Comparison of ENCODE assay signal across 9 cellular contexts in the genomic region with DNA sequence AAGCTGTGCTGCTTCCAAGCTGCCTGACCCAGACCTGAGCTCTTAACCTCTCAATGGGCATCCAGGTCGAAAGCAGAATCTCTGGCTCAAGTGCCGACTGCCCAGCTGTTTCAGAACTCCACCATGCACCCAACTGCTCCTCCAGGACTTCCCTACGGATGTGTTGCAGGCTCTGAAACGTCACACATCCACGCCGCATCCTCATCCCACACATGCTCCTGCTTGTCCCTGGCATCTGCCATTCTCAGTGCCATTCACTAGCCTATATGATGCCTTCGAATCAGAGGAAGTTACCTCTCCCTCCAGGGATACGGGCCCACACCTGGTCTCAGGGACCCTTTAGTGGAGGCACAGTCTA. TPM values are rescaled to one million over a fixed set of nuclear protein-coding genes. Genes with fewer than 3 reads are reported as not detected.
DNase-seq lines count a peak whose midpoint lies in the region; ATAC-seq and TF ChIP-seq lines count a peak whose summit lies in the region.
"Had no signal": no experiment of that assay in that cellular context is flagged by ENCODE, and none has a peak within 500 bp of the region (broad histone marks: within the 10 kb centered on the region; RNA-seq: fewer than 3 reads in every experiment).

No MANE protein-coding gene starts in this region.

- no peaks in the 10 kb centered on the region for H3K27me3 ChIP-seq in thyroid gland

- peaks cover 22% of the 10 kb centered on the region for H3K27me3 Mint-ChIP-seq in activated CD4-positive, alpha-beta T cell treated with anti-CD3 and anti-CD28 coated beads for 36 hours
- H3K27me3 Mint-ChIP-seq in activated CD8-positive, alpha-beta T cell treated with anti-CD3 and anti-CD28 coated beads for 36 hours = peaks cover 26% of the 10 kb centered on the region
- H3K27me3 Mint-ChIP-seq in glutamatergic neuron (ENCODE audit: unreplicated experiment) = peaks cover 9% of the 10 kb centered on the region

- no peak overlapping the region for H3K27ac Mint-ChIP-seq in activated CD4-positive, alpha-beta T cell treated with anti-CD3 and anti-CD28 coated beads for 36 hours
- H3K27ac Mint-ChIP-seq in activated CD8-positive, alpha-beta T cell treated with anti-CD3 and anti-CD28 coated beads for 36 hours = no peak overlapping the region
- H3K27ac Mint-ChIP-seq in glutamatergic neuron (ENCODE audit: unreplicated experiment) = peak overlapping the region; percentile 65
- peak overlapping the region; percentile 86 for H3K27ac Mint-ChIP-seq in stimulated activated effector memory CD8-positive, alpha-beta T cell treated with anti-CD3 and anti-CD28 coated beads, Interleukin-12 subunit alpha, Interleukin-12 subunit beta, amount 100 ng/mL, for 72 hours

- H3K36me3 Mint-ChIP-seq in activated CD4-positive, alpha-beta T cell treated with anti-CD3 and anti-CD28 coated beads for 36 hours (ENCODE audit: low read depth) = no peaks in the 10 kb centered on the region
- H3K36me3 Mint-ChIP-seq in activated CD8-positive, alpha-beta T cell treated with anti-CD3 and anti-CD28 coated beads for 36 hours (ENCODE audit: low read depth) = no peaks in the 10 kb centered on the region
- H3K36me3 Mint-ChIP-seq in glutamatergic neuron (ENCODE audit: unreplicated experiment) = no peaks in the 10 kb centered on the region
- H3K36me3 Mint-ChIP-seq in stimulated activated effector memory CD8-positive, alpha-beta T cell treated with anti-CD3 and anti-CD28 coated beads, Interleukin-12 subunit alpha, Interleukin-12 subunit beta, amount 100 ng/mL, for 72 hours = no peaks in the 10 kb centered on the region

- peaks cover 12 to 14% of the 10 kb centered on the region in 2 donors for H3K4me1 ChIP-seq in thyroid gland

- POLR2A ChIA-PET in activated CD4-positive, alpha-beta T cell treated with anti-CD3 and anti-CD28 coated beads for 36 hours (lab: Charles Lee) = interaction anchor here (0.6 to 1.1 kb wide), 3 partner anchors 92 to 617 kb away, joined by 4 to 15 read pairs (median 6); no protein-coding TSS in a partner anchor
- POLR2A ChIA-PET in activated CD8-positive, alpha-beta T cell treated with anti-CD3 and anti-CD28 coated beads for 36 hours (lab: Charles Lee) = interaction anchor here (0.7 to 1.4 kb wide), 2 partner anchors 214 to 241 kb away, joined by 3 read pairs; no protein-coding TSS in a partner anchor

- no peak for ATAC-seq in activated CD4-positive, alpha-beta T cell treated with anti-CD3 and anti-CD28 coated beads for 36 hours
- ATAC-seq in activated CD8-positive, alpha-beta T cell treated with anti-CD3 and anti-CD28 coated beads for 36 hours = no peak
- no peak for ATAC-seq in stimulated activated effector memory CD8-positive, alpha-beta T cell treated with anti-CD3 and anti-CD28 coated beads, Interleukin-12 subunit alpha, Interleukin-12 subunit beta, amount 100 ng/mL, for 72 hours

- no peak for TF ChIP-seq CTCF in activated CD8-positive, alpha-beta T cell treated with anti-CD3 and anti-CD28 coated beads for 36 hours (IDR thresholded peaks at IDR 0.05)
- no peak for TF ChIP-seq CTCF in glutamatergic neuron (IDR thresholded peaks at IDR 0.05; ENCODE audit: partially characterized antibody, unreplicated experiment)
- TF ChIP-seq CTCF in thyroid gland (IDR thresholded peaks at IDR 0.05) = no peak

- no peak overlapping the region for H3K4me3 ChIP-seq in thyroid gland (replicated peaks in 1 of 3)

- intact Hi-C loops in activated CD4-positive, alpha-beta T cell treated with anti-CD3 and anti-CD28 coated beads for 36 hours (cut with DNase I, micrococcal nuclease) = loop anchor here (1.0 to 5.0 kb wide), 6 partner anchors 84 to 548 kb away; a partner anchor contains a TSS
- intact Hi-C loops in activated CD8-positive, alpha-beta T cell treated with anti-CD3 and anti-CD28 coated beads for 36 hours (cut with micrococcal nuclease) = no loop called here
- intact Hi-C loops in thyroid gland (cut with DNase I) = no loop called here

- peak overlapping the region; percentile 57 for H3K4me3 Mint-ChIP-seq in activated CD4-positive, alpha-beta T cell treated with anti-CD3 and anti-CD28 coated beads for 36 hours
- peak overlapping the region; percentile 61 for H3K4me3 Mint-ChIP-seq in activated CD8-positive, alpha-beta T cell treated with anti-CD3 and anti-CD28 coated beads for 36 hours
- peak overlapping the region; percentile 78 for H3K4me3 Mint-ChIP-seq in glutamatergic neuron (ENCODE audit: unreplicated experiment)
- peak overlapping the region; percentile 75 for H3K4me3 Mint-ChIP-seq in stimulated activated effector memory CD8-positive, alpha-beta T cell treated with anti-CD3 and anti-CD28 coated beads, Interleukin-12 subunit alpha, Interleukin-12 subunit beta, amount 100 ng/mL, for 72 hours

- H3K36me3 ChIP-seq in thyroid gland = no peaks in the 10 kb centered on the region

- no peaks in the 10 kb centered on the region for H3K9me3 Mint-ChIP-seq in activated CD4-positive, alpha-beta T cell treated with anti-CD3 and anti-CD28 coated beads for 36 hours (ENCODE audit: low read depth)
- no peaks in the 10 kb centered on the region for H3K9me3 Mint-ChIP-seq in activated CD8-positive, alpha-beta T cell treated with anti-CD3 and anti-CD28 coated beads for 36 hours
- H3K9me3 Mint-ChIP-seq in glutamatergic neuron (ENCODE audit: unreplicated experiment) = peaks cover 11% of the 10 kb centered on the region
- no peaks in the 10 kb centered on the region for H3K9me3 Mint-ChIP-seq in stimulated activated effector memory CD8-positive, alpha-beta T cell treated with anti-CD3 and anti-CD28 coated beads, Interleukin-12 subunit alpha, Interleukin-12 subunit beta, amount 100 ng/mL, for 72 hours

- no peak overlapping the region for H3K27ac ChIP-seq in thyroid gland

- H3K9me3 ChIP-seq in thyroid gland = no peaks in the 10 kb centered on the region

- peaks cover 8% of the 10 kb centered on the region for H3K4me1 Mint-ChIP-seq in activated CD4-positive, alpha-beta T cell treated with anti-CD3 and anti-CD28 coated beads for 36 hours
- peaks cover 8% of the 10 kb centered on the region for H3K4me1 Mint-ChIP-seq in activated CD8-positive, alpha-beta T cell treated with anti-CD3 and anti-CD28 coated beads for 36 hours (ENCODE audit: low read depth)
- peaks cover 24% of the 10 kb centered on the region for H3K4me1 Mint-ChIP-seq in glutamatergic neuron (ENCODE audit: low read depth, unreplicated experiment)
- H3K4me1 Mint-ChIP-seq in stimulated activated effector memory CD8-positive, alpha-beta T cell treated with anti-CD3 and anti-CD28 coated beads, Interleukin-12 subunit alpha, Interleukin-12 subunit beta, amount 100 ng/mL, for 72 hours = peaks cover 25% of the 10 kb centered on the region

- no peak for DNase-seq in activated CD4-positive, alpha-beta T cell treated with anti-CD3 and anti-CD28 coated beads for 36 hours
- no peak for DNase-seq in activated CD4-positive, alpha-beta T cell treated with anti-CD3 and anti-CD28 coated beads, Interleukin-2, amount 50 U/mL, for 4 hours
- DNase-seq in activated CD8-positive, alpha-beta T cell treated with anti-CD3 and anti-CD28 coated beads for 36 hours = no peak
- DNase-seq in glutamatergic neuron (no peak), thyroid gland (no peak), A172 (ENCODE audit: low spot score) (no peak)
- DNase-seq in stimulated activated effector memory CD8-positive, alpha-beta T cell treated with anti-CD3 and anti-CD28 coated beads, Interleukin-12 subunit alpha, Interleukin-12 subunit beta, amount 100 ng/mL, for 72 hours (ENCODE audit: low spot score in 2 of 2) = no peak
- DNase-seq in stimulated activated CD4-positive, alpha-beta T cell treated with anti-CD3 and anti-CD28 coated beads, Interleukin-4, amount 100 ng/mL, for 24 hours = no peak

- WGBS in thyroid gland, 2 donors = 72 to 88% methylated on average over 8 of the region's 8 CpGs

- CTCF ChIA-PET in activated CD4-positive, alpha-beta T cell treated with anti-CD3 and anti-CD28 coated beads for 36 hours (lab: Charles Lee) = interaction anchor here (0.6 to 7.6 kb wide), 23 partner anchors 8 to 550 kb away, joined by 3 to 121 read pairs (median 3); a partner anchor contains a TSS
- CTCF ChIA-PET in activated CD8-positive, alpha-beta T cell treated with anti-CD3 and anti-CD28 coated beads for 36 hours (lab: Charles Lee) = interaction anchor here (0.7 to 4.8 kb wide), 38 partner anchors 9 to 547 kb away, joined by 3 to 61 read pairs (median 4); a partner anchor contains a TSS

- TF ChIP-seq POLR2A in thyroid gland (IDR thresholded peaks at IDR 0.05) = no peak

RNA-seq across cellular contexts. Expression of a gene that starts 11.2 kb away (rescaled TPM):
- not detected for total RNA-seq in activated CD4-positive, alpha-beta T cell treated with anti-CD3 and anti-CD28 coated beads for 36 hours
- total RNA-seq in activated CD8-positive, alpha-beta T cell treated with anti-CD3 and anti-CD28 coated beads for 36 hours = not detected
- total RNA-seq in glutamatergic neuron (ENCODE audit: unreplicated experiment) (not detected), thyroid gland (1 to 10 TPM in 1 of 4 donors, under 1 TPM in 1, not detected in 2; 0.83 to 3.0 TPM)
- total RNA-seq in A172 (2014; rRNA removed; shearing (Covaris generic)) = 0.79 and 6.0 TPM in 2 replicates

RNA-seq across cellular contexts. Expression of a gene that starts 41.4 kb away (rescaled TPM):
- total RNA-seq in activated CD4-positive, alpha-beta T cell treated with anti-CD3 and anti-CD28 coated beads for 36 hours = not detected
- not detected for total RNA-seq in activated CD8-positive, alpha-beta T cell treated with anti-CD3 and anti-CD28 coated beads for 36 hours
- total RNA-seq in glutamatergic neuron (ENCODE audit: unreplicated experiment) (0.17 TPM), thyroid gland (not detected)
- total RNA-seq in A172 (2014; rRNA removed; shearing (Covaris generic)) = not detected in 2 replicates
- total RNA-seq: M059J had no signal

RNA-seq across cellular contexts. Expression of a gene that starts 53.4 kb away (rescaled TPM):
- under 1 TPM in 1 of 2 experiments, not detected in 1; 0.19 TPM for total RNA-seq in activated CD4-positive, alpha-beta T cell treated with anti-CD3 and anti-CD28 coated beads for 36 hours
- total RNA-seq in activated CD8-positive, alpha-beta T cell treated with anti-CD3 and anti-CD28 coated beads for 36 hours = not detected
- 2.1 TPM for total RNA-seq in glutamatergic neuron (ENCODE audit: unreplicated experiment)
- 10 to 100 TPM in 3 of 4 donors, 1 to 10 TPM in 1; 3.9 to 14.9 (median 12.8) TPM for total RNA-seq in thyroid gland
- not detected in 2 replicates for total RNA-seq in A172 (2014; rRNA removed; shearing (Covaris generic))
- total RNA-seq: M059J had no signal

Comparison
In these comparisons a context has a peak if more than half of its experiments do, and no peak if none do; other contexts are left out.
1. H3K27ac Mint-ChIP-seq: peak in glutamatergic neuron (single experiment) and stimulated activated effector memory CD8-positive, alpha-beta T cell treated with anti-CD3 and anti-CD28 coated beads, Interleukin-12 subunit alpha, Interleukin-12 subunit beta, amount 100 ng/mL, for 72 hours (single experiment); none in activated CD4-positive, alpha-beta T cell treated with anti-CD3 and anti-CD28 coated beads for 36 hours (single experiment) and activated CD8-positive, alpha-beta T cell treated with anti-CD3 and anti-CD28 coated beads for 36 hours (single experiment).
2. intact Hi-C loops: an anchor here in activated CD4-positive, alpha-beta T cell treated with anti-CD3 and anti-CD28 coated beads for 36 hours (1.0 to 5.0 kb wide); none called in activated CD8-positive, alpha-beta T cell treated with anti-CD3 and anti-CD28 coated beads for 36 hours and thyroid gland.
3. Peak in every context shown above with its lines, with median percentiles within 50 percentile points of each other: H3K4me3 Mint-ChIP-seq.